8 cellular contexts compared by ENCODE assay signal in genomic region chr15:28831897-28832587, GRCh38. TPM values are rescaled to one million over a fixed set of nuclear protein-coding genes. Genes with fewer than 3 reads are reported as not detected.
DNase-seq lines count a peak whose midpoint lies in the region.
"Not testable (repeated sequence)": the region's sequence is repeated elsewhere in the genome, so short reads cannot be mapped to it uniquely, and the experiment has no call there.

No MANE protein-coding gene starts in this region.

- H3K27ac Mint-ChIP-seq in T-helper 1 cell treated with Interleukin-12 subunit alpha and Interleukin-12 subunit beta and Interleukin-4 antibody, amounts not matched to agents 30 μg/mL and 1 μg/mL, for 36 hours, result not testable (repeated sequence)

- peak overlapping the region; percentile 74 for H3K4me3 Mint-ChIP-seq in T-helper 1 cell treated with Interleukin-12 subunit alpha and Interleukin-12 subunit beta and Interleukin-4 antibody, amounts not matched to agents 30 μg/mL and 1 μg/mL, for 36 hours

- DNase-seq in DMS 273 treated with DMSO at 0.1 percent for 48 hours (lab: John Stamatoyannopoulos, UW), result peak; percentile 47
- peak; percentile 16 for DNase-seq in NCI-H1436 treated with DMSO at 0.1 percent for 48 hours (lab: John Stamatoyannopoulos, UW)
- DNase-seq in activated T-helper 9 cell treated with anti-CD3 and anti-CD28 coated beads, Interleukin-2, amount 50 U/mL, for 16 hours (ENCODE audit: low read depth), result peak; percentile 49
- peak; percentile 27 to 62 (median 45) for DNase-seq in effector memory CD4-positive, alpha-beta T cell
- DNase-seq in iPS-NIHi7 (ENCODE audit: extremely low spot score), result peak; percentile 83
- DNase-seq in pulmonary artery endothelial cell (ENCODE audit: low read depth, low spot score), result peak; percentile 53
- peak; percentile 67 to 82 (median 74) for DNase-seq in stimulated activated naive CD4-positive, alpha-beta T cell (lab: John Stamatoyannopoulos, UW)

- not testable (repeated sequence) for H3K36me3 Mint-ChIP-seq in T-helper 1 cell treated with Interleukin-12 subunit alpha and Interleukin-12 subunit beta and Interleukin-4 antibody, amounts not matched to agents 30 μg/mL and 1 μg/mL, for 36 hours (ENCODE audit: low read depth)

- not testable (repeated sequence) for H3K36me3 ChIP-seq in effector memory CD4-positive, alpha-beta T cell (ENCODE audit: control insufficient read depth, insufficient read depth, low read length)

- H3K4me1 Mint-ChIP-seq in T-helper 1 cell treated with Interleukin-12 subunit alpha and Interleukin-12 subunit beta and Interleukin-4 antibody, amounts not matched to agents 30 μg/mL and 1 μg/mL, for 36 hours (ENCODE audit: low read depth), result not testable (repeated sequence)

- not testable (repeated sequence) for H3K4me1 ChIP-seq in effector memory CD4-positive, alpha-beta T cell (ENCODE audit: control insufficient read depth, insufficient read depth, low read length, poor library complexity, severe bottlenecking)

- not testable (repeated sequence) for H3K27ac ChIP-seq in effector memory CD4-positive, alpha-beta T cell (ENCODE audit: insufficient read depth, low read length, poor library complexity, severe bottlenecking)

- peak overlapping the region; percentile 46 for H3K4me3 ChIP-seq in effector memory CD4-positive, alpha-beta T cell (ENCODE audit: insufficient read depth, low read depth, low read length, poor library complexity, severe bottlenecking)

- not testable (repeated sequence) for H3K9me3 ChIP-seq in effector memory CD4-positive, alpha-beta T cell (ENCODE audit: control insufficient read depth, low read length)

- not testable (repeated sequence) for H3K9me3 Mint-ChIP-seq in T-helper 1 cell treated with Interleukin-12 subunit alpha and Interleukin-12 subunit beta and Interleukin-4 antibody, amounts not matched to agents 30 μg/mL and 1 μg/mL, for 36 hours

- H3K27me3 Mint-ChIP-seq in T-helper 1 cell treated with Interleukin-12 subunit alpha and Interleukin-12 subunit beta and Interleukin-4 antibody, amounts not matched to agents 30 μg/mL and 1 μg/mL, for 36 hours (ENCODE audit: low read depth), result peaks cover 27% of the 10 kb centered on the region

- not testable (repeated sequence) for H3K27me3 ChIP-seq in effector memory CD4-positive, alpha-beta T cell (replicated peaks; ENCODE audit: control insufficient read depth, insufficient read depth, low read length, poor library complexity, severe bottlenecking)

RNA-seq across cellular contexts. Expression of gene GOLGA6L7, which starts 16.4 kb away (rescaled TPM):
- total RNA-seq in pulmonary artery endothelial cell, result not detected in 2 replicates

RNA-seq across cellular contexts. Expression of gene APBA2, which starts 53.7 kb away (rescaled TPM):
- 42.1 and 44.5 TPM in 2 replicates for total RNA-seq in pulmonary artery endothelial cell

Comparison
In these comparisons a context has a peak if more than half of its experiments do, and no peak if none do; other contexts are left out.
1. DNase-seq: peak in every context shown above with its lines; median percentile 83 in iPS-NIHi7; 74 in stimulated activated naive CD4-positive, alpha-beta T cell; 53 in pulmonary artery endothelial cell; 49 in activated T-helper 9 cell treated with anti-CD3 and anti-CD28 coated beads, Interleukin-2, amount 50 U/mL, for 16 hours; 47 in DMS 273 treated with DMSO at 0.1 percent for 48 hours; 45 in effector memory CD4-positive, alpha-beta T cell; 16 in NCI-H1436 treated with DMSO at 0.1 percent for 48 hours.